In the genomic region with DNA sequence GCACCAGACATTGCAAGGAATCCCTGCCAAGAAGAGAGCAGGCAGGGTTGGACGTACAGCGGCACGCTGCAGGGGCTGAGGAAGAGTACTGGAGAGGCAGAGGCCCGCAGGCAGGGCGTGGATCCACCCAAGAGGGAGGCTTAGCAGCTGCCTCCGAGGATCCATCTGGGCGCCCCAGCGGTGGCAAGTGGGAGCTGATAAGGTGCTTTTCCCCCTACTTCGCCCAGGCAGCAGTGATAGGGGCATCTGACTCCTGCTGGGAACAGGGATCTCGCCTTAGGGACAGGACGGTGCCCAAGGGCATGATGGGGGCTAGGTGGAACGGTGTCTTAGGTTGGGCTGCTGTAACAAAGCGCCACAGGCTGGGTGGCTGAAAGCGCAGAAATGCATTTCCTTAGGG, we compare ENCODE assay signal across 30 cellular contexts.
A peak's percentile ranks its signal among the peaks of the same experiment; 100 is the strongest.
DNase-seq lines count a peak whose midpoint lies in the region; ATAC-seq, FAIRE-seq and TF ChIP-seq lines count a peak whose summit lies in the region.
"Had no signal": no experiment of that assay in that cellular context is flagged by ENCODE, and none has a peak within 500 bp of the region (broad histone marks: within the 10 kb centered on the region; RNA-seq: fewer than 3 reads in every experiment).

No MANE protein-coding gene starts in this region.

- no peak overlapping the region for H4K8ac ChIP-seq in trophoblast cell (ENCODE audit: low read depth, low read length)

- no TSS peak for BruUV-seq in HepG2 (replicated peaks; lab: Mats Ljungman, UMichigan)

- CTCF ChIA-PET in HepG2 (lab: Yijun Ruan, JAX; ENCODE audit: low intra/inter-chr PET ratio, low total read pairs): no interaction called here

- 94% methylated on average over 7 of the region's 14 CpGs for WGBS in right lobe of liver (ENCODE audit: insufficient coverage, low coverage, low lambda C conversion rate, missing lambda C conversion rate)
- 81% methylated on average over 13 of the region's 14 CpGs for WGBS in HepG2 (ENCODE audit: low lambda C conversion rate)
- no CpG with 5 or more reads among the region's 14 CpGs for WGBS in trophoblast cell (ENCODE audit: extremely low coverage, insufficient coverage, insufficient read length)

- no peak overlapping the region for H3K14ac ChIP-seq in trophoblast cell (ENCODE audit: low read length)

- H2AFZ ChIP-seq in HepG2 (ENCODE audit: low read length) (no peak overlapping the region), trophoblast cell (ENCODE audit: insufficient read depth, low read length, poor library complexity) (no peak overlapping the region)

- H3K4ac ChIP-seq in trophoblast cell (ENCODE audit: low read depth, low read length): no peak overlapping the region

- no peak for TF ChIP-seq EP300 in HepG2 (IDR thresholded peaks at IDR 0.05; ENCODE audit: low read depth in 2 of 2, low read length in 2 of 2)
- TF ChIP-seq EP300 in HepG2 (CRISPR knock-in tag; IDR thresholded peaks at IDR 0.05; ENCODE audit: borderline replicate concordance): no peak

- H3K27ac ChIP-seq in right lobe of liver: no peak overlapping the region
- no peak overlapping the region for H3K27ac ChIP-seq in HepG2 (ENCODE audit: extremely low read length, insufficient read depth, low read length)
- H3K27ac ChIP-seq in coronary artery: no peak overlapping the region
- no peak overlapping the region for H3K27ac ChIP-seq in trophoblast cell (ENCODE audit: low read depth, low read length)
- H3K27ac ChIP-seq: SJSA1, thoracic aorta, vagina had no signal

- H3K36me3 ChIP-seq in right lobe of liver (no peaks in the 10 kb centered on the region), HepG2 (replicated peaks in 1 of 2; ENCODE audit: control insufficient read depth in 1 of 2, insufficient read depth in 2 of 2, low read length in 2 of 2) (no peaks in the 10 kb centered on the region), trophoblast cell (ENCODE audit: control insufficient read depth in 1 of 2, insufficient read depth in 2 of 2, low read length in 2 of 2) (no peaks in the 10 kb centered on the region)
- H3K36me3 ChIP-seq: thoracic aorta, vagina had no signal

- H3K9me3 ChIP-seq in right lobe of liver: no peaks in the 10 kb centered on the region
- H3K9me3 ChIP-seq in HepG2 (ENCODE audit: low read length): no peaks in the 10 kb centered on the region
- peaks cover 3% of the 10 kb centered on the region for H3K9me3 ChIP-seq in trophoblast cell (ENCODE audit: insufficient read depth, low read depth, low read length)
- H3K9me3 ChIP-seq: SJSA1, thoracic aorta, vagina had no signal

- no peak overlapping the region for H4K91ac ChIP-seq in trophoblast cell (ENCODE audit: low read depth, low read length)

- TF ChIP-seq CTCF in right lobe of liver (IDR thresholded peaks at IDR 0.05) (no peak), HepG2 (CRISPR knock-in tag; IDR thresholded peaks at IDR 0.05) (no peak), coronary artery (IDR thresholded peaks at IDR 0.05) (no peak)

- no peak overlapping the region for H3K23ac ChIP-seq in trophoblast cell (ENCODE audit: low read length)

- ATAC-seq in right lobe of liver: no peak
- ATAC-seq in HepG2: no peak
- no peak for ATAC-seq in HG03280 (IDR thresholded peaks at IDR 0.05; ENCODE audit: unreplicated experiment)
- ATAC-seq: activated CD4-positive, alpha-beta T cell treated with anti-CD3 and anti-CD28 coated beads for 36 hours; activated CD8-positive, alpha-beta T cell treated with anti-CD3 and anti-CD28 coated beads, Interleukin-2, amount 10 ng/mL, durations not matched to agents 7 days and 5 days; effector memory CD8-positive, alpha-beta T cell; GM12878; left lobe of liver had no signal

- no peak overlapping the region for H4K12ac ChIP-seq in trophoblast cell (ENCODE audit: low read depth, low read length)

- intact Hi-C loops in right lobe of liver (cut with DNase I) (no loop called here), HepG2 (cut with micrococcal nuclease; ENCODE audit: unreplicated experiment) (loop anchor here (5.0 kb wide), 1 partner anchor 64 kb away; no protein-coding TSS in a partner anchor)

- peak overlapping the region; percentile 5 for H2BK12ac ChIP-seq in trophoblast cell (ENCODE audit: low read length)

- no peaks in the 10 kb centered on the region for H3K27me3 ChIP-seq in right lobe of liver
- no peaks in the 10 kb centered on the region; a peak in 2 of 5 replicates for H3K27me3 ChIP-seq in HepG2 (ENCODE audit: control insufficient read depth in 1 of 2, insufficient read depth in 2 of 2, low read length in 2 of 2)
- no peaks in the 10 kb centered on the region for H3K27me3 ChIP-seq in trophoblast cell (ENCODE audit: insufficient read depth, low read length)
- H3K27me3 ChIP-seq: SJSA1, vagina had no signal

- in situ Hi-C loops in HepG2 (cut with HindIII; ENCODE audit: extremely low pct_ligation_motif_present, low pct_unique_long_range_greater_than_20kb): no loop called here

- TF ChIP-seq RAD21 in HepG2 (CRISPR knock-in tag; IDR thresholded peaks at IDR 0.05): no peak

- no peak for TF ChIP-seq POLR2A in right lobe of liver (IDR thresholded peaks at IDR 0.05)
- TF ChIP-seq POLR2A in HepG2 (IDR thresholded peaks at IDR 0.05; ENCODE audit: insufficient read depth in 1 of 2, low read depth in 2 of 2, low read length in 2 of 2): no peak

- H3K4me3 ChIP-seq in right lobe of liver: no peak overlapping the region
- H3K4me3 ChIP-seq in HepG2 (replicated peaks in 1 of 3; ENCODE audit: insufficient read depth in 1 of 3, low read depth in 2 of 3, low read length in 3 of 3): no peak overlapping the region
- no peak overlapping the region for H3K4me3 ChIP-seq in coronary artery
- no peak overlapping the region for H3K4me3 ChIP-seq in trophoblast cell (ENCODE audit: low read depth, low read length)
- H3K4me3 ChIP-seq: GM12878, SJSA1, thoracic aorta, vagina had no signal

- H3K79me1 ChIP-seq in trophoblast cell (ENCODE audit: low read length): peaks cover 6% of the 10 kb centered on the region

- no peaks in the 10 kb centered on the region for H3K4me1 ChIP-seq in right lobe of liver
- H3K4me1 ChIP-seq in HepG2 (ENCODE audit: insufficient read depth, low read length): peaks cover 26% of the 10 kb centered on the region
- H3K4me1 ChIP-seq in trophoblast cell (ENCODE audit: control insufficient read depth in 1 of 2, insufficient read depth in 2 of 2, low read length in 2 of 2): peaks cover 18% of the 10 kb centered on the region in 2 experiments

- H2AK5ac ChIP-seq in trophoblast cell (ENCODE audit: low read length): peak overlapping the region; percentile 1

- no peaks in the 10 kb centered on the region for H3K79me2 ChIP-seq in HepG2 (ENCODE audit: insufficient read depth, low read length)
- H3K79me2 ChIP-seq in trophoblast cell (ENCODE audit: control insufficient read depth, insufficient read depth, low read length, poor library complexity): no peaks in the 10 kb centered on the region

- H2BK5ac ChIP-seq in trophoblast cell (ENCODE audit: low read depth, low read length, poor library complexity): no peak overlapping the region

- no peak overlapping the region for H2BK120ac ChIP-seq in trophoblast cell (ENCODE audit: insufficient read depth, low read length, poor library complexity)

- no peaks in the 10 kb centered on the region for H4K20me1 ChIP-seq in HepG2 (ENCODE audit: insufficient read depth, low read length)

- FAIRE-seq in HepG2 (lab: Jason Lieb, UNC): no peak
- FAIRE-seq: astrocyte, GM12878, RCC 7860 had no signal

- H3K9ac ChIP-seq in HepG2 (ENCODE audit: insufficient read depth, low read depth, low read length): no peak overlapping the region
- no peak overlapping the region for H3K9ac ChIP-seq in trophoblast cell (ENCODE audit: low read length)

- no peak overlapping the region for H3K18ac ChIP-seq in trophoblast cell (ENCODE audit: low read length)

- POLR2A ChIA-PET in HepG2 (lab: Yijun Ruan, JAX): no interaction called here

- no peak overlapping the region for H3K4me2 ChIP-seq in HepG2 (ENCODE audit: low read depth, low read length)
- H3K4me2 ChIP-seq in trophoblast cell (ENCODE audit: low read length): no peak overlapping the region

- DNase-seq in right lobe of liver (peak in 2 of 3 donors; percentile 10 to 39), HepG2 (ENCODE audit: low spot score) (no peak), coronary artery (ENCODE audit: low spot score) (peak; percentile 70), trophoblast cell (peak; percentile 99), SIG-M5 (lab: John Stamatoyannopoulos, UW) (no peak)
- no peak for DNase-seq in activated CD4-positive, CD25-positive, alpha-beta regulatory T cell treated with anti-CD3 and anti-CD28 coated beads, Interleukin-2, amount 50 U/mL, for 72 hours
- DNase-seq: activated CD4-positive, alpha-beta T cell treated with anti-CD3 and anti-CD28 coated beads for 36 hours; activated CD8-positive, alpha-beta T cell treated with anti-CD3 and anti-CD28 coated beads, Interleukin-2, amount 10 ng/mL, durations not matched to agents 7 days and 5 days; activated naive CD8-positive, alpha-beta T cell treated with anti-CD3 and anti-CD28 coated beads for 36 hours; activated T-cell treated with anti-CD3 and anti-CD28 coated beads for 4 hours; caudate nucleus; DMS 273 treated with DMSO at 0.1 percent for 48 hours; effector memory CD8-positive, alpha-beta T cell; HCEC 1CT; MV-4-11; naive B cell; NCI-H1694; NCI-H446; NCI-H774; occipital lobe; stimulated activated naive CD4-positive, alpha-beta T cell treated with Interleukin-2 at 50 U/mL for 16 hours; T-helper 9 cell had no signal

TF ChIP-seq in HepG2, 621 proteins besides CTCF, POLR2A, EP300 and RAD21:
- TF ChIP-seq HOXA7 (CRISPR knock-in tag; IDR thresholded peaks at IDR 0.05) (no peak), ZNF629 (CRISPR knock-in tag; conservative IDR thresholded peaks at IDR 0.05) (no peak), SATB2 (CRISPR knock-in tag; IDR thresholded peaks at IDR 0.05) (no peak)

Comparison
In these comparisons a context has a peak if more than half of its experiments do, and no peak if none do; other contexts are left out.
1. DNase-seq: peak in right lobe of liver (2 of 3), coronary artery (single experiment) and trophoblast cell (2 of 2); none in HepG2 (single experiment), SIG-M5 (single experiment) and activated CD4-positive, CD25-positive, alpha-beta regulatory T cell treated with anti-CD3 and anti-CD28 coated beads, Interleukin-2, amount 50 U/mL, for 72 hours (single experiment).